Comparison of ENCODE assay signal across 17 cellular contexts in the genomic region with DNA sequence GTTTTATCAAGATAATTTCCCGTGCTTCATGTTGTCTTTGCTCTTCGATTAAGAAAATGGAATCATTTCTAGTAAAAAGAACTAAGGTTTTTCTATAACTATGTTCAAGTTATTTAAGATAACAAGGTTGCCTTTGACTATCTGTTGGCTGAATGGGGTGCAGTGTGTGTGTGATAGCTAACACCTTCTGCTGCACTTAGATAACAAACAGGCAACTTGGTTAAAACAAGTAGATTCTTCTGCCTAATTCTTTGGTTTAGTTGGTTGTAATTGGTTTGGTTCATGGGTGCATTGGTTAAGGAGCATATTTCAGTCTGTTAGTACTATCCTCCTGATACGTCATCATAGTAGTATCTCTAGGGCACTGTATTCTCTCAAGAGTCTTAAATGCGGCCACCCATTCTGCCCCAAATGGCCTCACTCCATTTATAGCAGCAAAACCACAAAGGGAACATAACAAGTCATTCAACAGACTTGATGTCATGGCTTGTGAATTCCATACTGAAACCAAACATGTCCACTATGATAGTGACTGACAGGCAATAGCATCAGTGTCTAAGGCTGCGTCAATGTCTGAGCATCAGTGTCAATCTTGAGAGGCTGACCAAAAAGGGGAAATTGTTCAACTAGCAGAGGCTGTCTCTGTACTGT. TPM values are rescaled to one million over a fixed set of nuclear protein-coding genes. Genes with fewer than 3 reads are reported as not detected.
DNase-seq lines count a peak whose midpoint lies in the region; ATAC-seq and TF ChIP-seq lines count a peak whose summit lies in the region.
"Had no signal": no experiment of that assay in that cellular context is flagged by ENCODE, and none has a peak within 500 bp of the region (broad histone marks: within the 10 kb centered on the region; RNA-seq: fewer than 3 reads in every experiment).

No MANE protein-coding gene starts in this region.

- ATAC-seq in GM18870 (IDR thresholded peaks at IDR 0.05; ENCODE audit: unreplicated experiment) (peak; percentile 67), HG03045 (IDR thresholded peaks at IDR 0.05; ENCODE audit: unreplicated experiment) (no peak), GM19455 (IDR thresholded peaks at IDR 0.05; ENCODE audit: unreplicated experiment) (no peak)
- ATAC-seq: left ventricle myocardium superior, PC-3 had no signal

- H3K27ac Mint-ChIP-seq in osteocyte (ENCODE audit: unreplicated experiment), result no peak overlapping the region
- H3K27ac Mint-ChIP-seq: endodermal cell had no signal

- no peaks in the 10 kb centered on the region for H3K27me3 Mint-ChIP-seq in osteocyte (ENCODE audit: unreplicated experiment)

- DNase-seq in M059J (ENCODE audit: low read depth) (peak; percentile 24), astrocyte of the hippocampus (ENCODE audit: low read depth, low spot score) (peak; percentile 36), osteocyte (ENCODE audit: extremely low spot score, unreplicated experiment) (peak; percentile 15), RKO (ENCODE audit: low spot score) (no peak), AML-193 (lab: John Stamatoyannopoulos, UW) (no peak)
- DNase-seq: cerebellar nuclear complex; endodermal cell; head of caudate nucleus; left ventricle myocardium superior; NCI-H2107; NCI-H69; PC-3; SK-N-SH; stimulated activated CD4-positive, alpha-beta T cell treated with anti-CD3 and anti-CD28 coated beads, Interleukin-4, amount 100 ng/mL, for 1 hour had no signal

- H3K4me3 Mint-ChIP-seq in osteocyte (ENCODE audit: unreplicated experiment), result no peak overlapping the region
- H3K4me3 Mint-ChIP-seq: endodermal cell had no signal

- H3K36me3 Mint-ChIP-seq in osteocyte (ENCODE audit: unreplicated experiment), result no peaks in the 10 kb centered on the region

- TF ChIP-seq CTCF in osteocyte (IDR thresholded peaks at IDR 0.05), result no peak

- no peaks in the 10 kb centered on the region for H3K9me3 Mint-ChIP-seq in osteocyte (ENCODE audit: unreplicated experiment)

- peaks cover 20% of the 10 kb centered on the region for H3K4me1 Mint-ChIP-seq in osteocyte (ENCODE audit: unreplicated experiment)

RNA-seq across cellular contexts. Expression of a gene that starts 55.7 kb away (rescaled TPM):
- 2.0 and 2.6 TPM in 2 replicates for total RNA-seq in M059J (2014; rRNA removed; shearing (Covaris generic))
- total RNA-seq in osteocyte, result 14.1 and 15.0 TPM in 2 replicates
- total RNA-seq: PC-3 had no signal

Comparison
In these comparisons a context has a peak if more than half of its experiments do, and no peak if none do; other contexts are left out.
1. DNase-seq: peak in M059J (single experiment), astrocyte of the hippocampus (single experiment) and osteocyte (single experiment); none in RKO (single experiment) and AML-193 (0 of 2).